ENCODE assay signal across 8 cellular contexts in the genomic region with DNA sequence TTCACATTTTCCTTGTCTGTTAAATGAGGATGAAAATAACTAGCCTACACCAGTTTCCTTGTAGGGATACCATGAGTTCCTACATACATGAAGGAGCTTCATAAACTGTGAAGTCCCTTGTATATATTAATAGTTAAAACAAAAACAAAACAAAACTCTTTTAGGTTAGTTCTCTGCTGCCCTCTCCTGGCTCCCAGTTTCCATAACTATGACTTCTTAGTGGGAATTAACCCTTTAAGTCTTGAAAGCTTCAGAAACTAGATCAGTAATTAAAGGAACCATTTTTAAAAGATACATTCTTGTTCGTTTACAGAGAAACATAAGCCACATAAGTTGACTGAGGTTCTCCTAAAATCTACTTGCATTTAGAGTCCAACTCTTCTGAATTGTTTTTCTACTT.
DNase-seq lines count a peak whose midpoint lies in the region; ATAC-seq, FAIRE-seq and TF ChIP-seq lines count a peak whose summit lies in the region.

No MANE protein-coding gene starts in this region.

- CTCF ChIA-PET in activated CD8-positive, alpha-beta memory T cell treated with anti-CD3 and anti-CD28 coated beads, Interleukin-2, amount 10 ng/mL, durations not matched to agents 7 days and 5 days (lab: Charles Lee) = no interaction called here

- no peaks in the 10 kb centered on the region for H3K27me3 Mint-ChIP-seq in endodermal cell (ENCODE audit: insufficient read depth)
- no peaks in the 10 kb centered on the region for H3K27me3 Mint-ChIP-seq in activated CD8-positive, alpha-beta memory T cell treated with anti-CD3 and anti-CD28 coated beads, Interleukin-2, amount 10 ng/mL, durations not matched to agents 7 days and 5 days
- no peaks in the 10 kb centered on the region for H3K27me3 Mint-ChIP-seq in stimulated activated memory B cell treated with anti-CD40 and anti-IgM and Interleukin-4, amounts not matched to agents 10 μg/mL and 1 μg/mL and 100 μg/mL, for 72 hours

- TF ChIP-seq CTCF in GM12874 (IDR thresholded peaks at IDR 0.05; ENCODE audit: insufficient read depth, low read depth, low read length) = peak; percentile 17; the same call in 1 of the 2 replicates
- TF ChIP-seq CTCF in endodermal cell (conservative IDR thresholded peaks at IDR 0.05) = peak; percentile 91
- TF ChIP-seq CTCF in pancreas (IDR thresholded peaks at IDR 0.05) = peak in 2 of 4 donors; percentile 8 to 24

- FAIRE-seq in pancreas (lab: Jason Lieb, UNC) = peak; percentile 59

- no peak overlapping the region for H3K4me3 ChIP-seq in endodermal cell (ENCODE audit: low read length)
- H3K4me3 ChIP-seq in pancreas = no peak overlapping the region

- in situ Hi-C loops in ACHN (cut with HindIII; ENCODE audit: low pct_ligation_motif_present, low pct_unique_long_range_greater_than_20kb, low sequenced_read_pairs) = no loop called here

- no peak overlapping the region for H3K9ac ChIP-seq in endodermal cell (ENCODE audit: extremely low read depth, low read length, poor library complexity, severe bottlenecking)

- no peaks in the 10 kb centered on the region for H3K4me1 ChIP-seq in endodermal cell (ENCODE audit: control insufficient read depth, insufficient read depth, low read length)
- no peaks in the 10 kb centered on the region for H3K4me1 ChIP-seq in pancreas

- no peaks in the 10 kb centered on the region for H3K36me3 ChIP-seq in endodermal cell (ENCODE audit: control insufficient read depth, insufficient read depth, low read length)
- no peaks in the 10 kb centered on the region for H3K36me3 ChIP-seq in pancreas

- no peak overlapping the region for H3K27ac Mint-ChIP-seq in endodermal cell
- no peak overlapping the region for H3K27ac Mint-ChIP-seq in activated CD8-positive, alpha-beta memory T cell treated with anti-CD3 and anti-CD28 coated beads, Interleukin-2, amount 10 ng/mL, durations not matched to agents 7 days and 5 days
- no peak overlapping the region for H3K27ac Mint-ChIP-seq in stimulated activated memory B cell treated with anti-CD40 and anti-IgM and Interleukin-4, amounts not matched to agents 10 μg/mL and 1 μg/mL and 100 μg/mL, for 72 hours

- H3K9me3 Mint-ChIP-seq in endodermal cell = no peaks in the 10 kb centered on the region
- no peaks in the 10 kb centered on the region for H3K9me3 Mint-ChIP-seq in activated CD8-positive, alpha-beta memory T cell treated with anti-CD3 and anti-CD28 coated beads, Interleukin-2, amount 10 ng/mL, durations not matched to agents 7 days and 5 days (ENCODE audit: low read depth)
- H3K9me3 Mint-ChIP-seq in stimulated activated memory B cell treated with anti-CD40 and anti-IgM and Interleukin-4, amounts not matched to agents 10 μg/mL and 1 μg/mL and 100 μg/mL, for 72 hours = no peaks in the 10 kb centered on the region

- no peak overlapping the region for H3K4me3 Mint-ChIP-seq in endodermal cell
- H3K4me3 Mint-ChIP-seq in activated CD8-positive, alpha-beta memory T cell treated with anti-CD3 and anti-CD28 coated beads, Interleukin-2, amount 10 ng/mL, durations not matched to agents 7 days and 5 days = no peak overlapping the region
- H3K4me3 Mint-ChIP-seq in stimulated activated memory B cell treated with anti-CD40 and anti-IgM and Interleukin-4, amounts not matched to agents 10 μg/mL and 1 μg/mL and 100 μg/mL, for 72 hours = no peak overlapping the region

- H3K27me3 ChIP-seq in endodermal cell (ENCODE audit: control insufficient read depth, insufficient read depth, low read length, poor library complexity, severe bottlenecking) (no peaks in the 10 kb centered on the region), pancreas (no peaks in the 10 kb centered on the region)

- ATAC-seq in pancreas = peak in 3 of 4 donors; percentile 68 to 75 (median 69)
- no peak for ATAC-seq in activated CD8-positive, alpha-beta memory T cell treated with anti-CD3 and anti-CD28 coated beads, Interleukin-2, amount 10 ng/mL, durations not matched to agents 7 days and 5 days
- ATAC-seq in stimulated activated memory B cell treated with anti-CD40 and anti-IgM and Interleukin-4, amounts not matched to agents 10 μg/mL and 1 μg/mL and 100 μg/mL, for 72 hours = no peak

- H3K4me1 Mint-ChIP-seq in endodermal cell = no peaks in the 10 kb centered on the region
- H3K4me1 Mint-ChIP-seq in activated CD8-positive, alpha-beta memory T cell treated with anti-CD3 and anti-CD28 coated beads, Interleukin-2, amount 10 ng/mL, durations not matched to agents 7 days and 5 days = no peaks in the 10 kb centered on the region
- no peaks in the 10 kb centered on the region for H3K4me1 Mint-ChIP-seq in stimulated activated memory B cell treated with anti-CD40 and anti-IgM and Interleukin-4, amounts not matched to agents 10 μg/mL and 1 μg/mL and 100 μg/mL, for 72 hours

- intact Hi-C loops in pancreas (cut with DNase I) = loop anchor here in 1 of 3 donors (10.0 kb wide), 1 partner anchor 338 kb away; no protein-coding TSS in a partner anchor

- H3K27ac ChIP-seq in endodermal cell (ENCODE audit: low read depth, low read length) (no peak overlapping the region), pancreas (no peak overlapping the region)

- DNase-seq in ACHN (peak; percentile 58), NCI-H69 (lab: John Stamatoyannopoulos, UW) (peak; percentile 78), endodermal cell (peak; percentile 69), pancreas (peak in 2 of 6 donors; percentile 3 to 15)
- DNase-seq in activated CD8-positive, alpha-beta memory T cell treated with anti-CD3 and anti-CD28 coated beads, Interleukin-2, amount 10 ng/mL, durations not matched to agents 7 days and 5 days = no peak
- no peak for DNase-seq in activated CD4-positive, CD25-positive, alpha-beta regulatory T cell treated with anti-CD3 and anti-CD28 coated beads, Interleukin-2, amount 50 U/mL, for 72 hours

- 18 to 20% methylated on average over 1 of the region's 1 CpG for WGBS in endodermal cell (ENCODE audit: insufficient coverage in 1 of 2, insufficient read length in 1 of 2), 2 experiments
- 9 to 15% methylated on average over 1 of the region's 1 CpG for WGBS in pancreas, 2 donors

- H3K9me3 ChIP-seq in endodermal cell (ENCODE audit: control insufficient read depth, low read length) = no peaks in the 10 kb centered on the region
- no peaks in the 10 kb centered on the region for H3K9me3 ChIP-seq in pancreas

- H3K36me3 Mint-ChIP-seq in endodermal cell (ENCODE audit: low read depth) = no peaks in the 10 kb centered on the region
- H3K36me3 Mint-ChIP-seq in activated CD8-positive, alpha-beta memory T cell treated with anti-CD3 and anti-CD28 coated beads, Interleukin-2, amount 10 ng/mL, durations not matched to agents 7 days and 5 days = no peaks in the 10 kb centered on the region
- no peaks in the 10 kb centered on the region for H3K36me3 Mint-ChIP-seq in stimulated activated memory B cell treated with anti-CD40 and anti-IgM and Interleukin-4, amounts not matched to agents 10 μg/mL and 1 μg/mL and 100 μg/mL, for 72 hours

Comparison
In these comparisons a context has a peak if more than half of its experiments do, and no peak if none do; other contexts are left out.
1. DNase-seq: peak in ACHN (single experiment), NCI-H69 (single experiment) and endodermal cell (single experiment); none in activated CD8-positive, alpha-beta memory T cell treated with anti-CD3 and anti-CD28 coated beads, Interleukin-2, amount 10 ng/mL, durations not matched to agents 7 days and 5 days (single experiment) and activated CD4-positive, CD25-positive, alpha-beta regulatory T cell treated with anti-CD3 and anti-CD28 coated beads, Interleukin-2, amount 50 U/mL, for 72 hours (single experiment).
2. ATAC-seq: peak in pancreas (3 of 4); none in activated CD8-positive, alpha-beta memory T cell treated with anti-CD3 and anti-CD28 coated beads, Interleukin-2, amount 10 ng/mL, durations not matched to agents 7 days and 5 days (single experiment) and stimulated activated memory B cell treated with anti-CD40 and anti-IgM and Interleukin-4, amounts not matched to agents 10 μg/mL and 1 μg/mL and 100 μg/mL, for 72 hours (single experiment).